Comparison of ENCODE assay signal across 8 cellular contexts in genomic region chr7:31811650-31812461, GRCh38.
DNase-seq lines count a peak whose midpoint lies in the region; ATAC-seq, FAIRE-seq and TF ChIP-seq lines count a peak whose summit lies in the region.

No MANE protein-coding gene starts in this region.

- FAIRE-seq in D721Med (lab: Jason Lieb, UNC) = no peak

- H3K36me3 Mint-ChIP-seq in activated T-cell treated with anti-CD3 and anti-CD28 coated beads, Interleukin-2, amount 50 U/mL, for 72 hours (ENCODE audit: insufficient read depth in 2 of 2) = no peaks in the 10 kb centered on the region
- no peaks in the 10 kb centered on the region for H3K36me3 Mint-ChIP-seq in WTC11

- no peak overlapping the region for H3K27ac Mint-ChIP-seq in activated T-cell treated with anti-CD3 and anti-CD28 coated beads, Interleukin-2, amount 50 U/mL, for 72 hours
- no peak overlapping the region for H3K27ac Mint-ChIP-seq in WTC11

- CTCF ChIA-PET in WTC11 (lab: Charles Lee) = interaction anchor here (0.5 to 1.3 kb wide), 2 partner anchors 352 to 481 kb away, joined by 3 to 4 read pairs; no protein-coding TSS in a partner anchor

- no peaks in the 10 kb centered on the region for H3K4me1 ChIP-seq in foreskin keratinocyte

- no peak overlapping the region for H3K27ac ChIP-seq in foreskin keratinocyte

- no peaks in the 10 kb centered on the region for H3K4me1 Mint-ChIP-seq in activated T-cell treated with anti-CD3 and anti-CD28 coated beads, Interleukin-2, amount 50 U/mL, for 72 hours (ENCODE audit: low read depth)
- no peaks in the 10 kb centered on the region for H3K4me1 Mint-ChIP-seq in WTC11

- no peaks in the 10 kb centered on the region for H3K27me3 ChIP-seq in foreskin keratinocyte

- peaks cover 0 to 6% of the 10 kb centered on the region in 2 donors for H3K9me3 Mint-ChIP-seq in activated T-cell treated with anti-CD3 and anti-CD28 coated beads, Interleukin-2, amount 50 U/mL, for 72 hours
- no peaks in the 10 kb centered on the region for H3K9me3 Mint-ChIP-seq in WTC11

- ATAC-seq in GM19452 (IDR thresholded peaks at IDR 0.05; ENCODE audit: unreplicated experiment) (peak; percentile 79), foreskin keratinocyte (peak; percentile 75), WTC11 (no peak)
- ATAC-seq in activated T-cell treated with anti-CD3 and anti-CD28 coated beads, Interleukin-2, amount 50 U/mL, for 72 hours (replicated peaks in 1 of 2) = no peak

- DNase-seq in A172 (ENCODE audit: low spot score) (peak; percentile 50), KG1 (lab: John Stamatoyannopoulos, UW) (peak; percentile 85), foreskin keratinocyte (peak; percentile 39 to 45), D721Med (ENCODE audit: insufficient read length, low spot score) (no peak), WTC11 (ENCODE audit: low spot score) (no peak), NCI-H446 (lab: John Stamatoyannopoulos, UW) (no peak)
- no peak for DNase-seq in activated T-cell treated with anti-CD3 and anti-CD28 coated beads, Interleukin-2, amount 50 U/mL, for 72 hours

- TF ChIP-seq CTCF in foreskin keratinocyte (conservative IDR thresholded peaks at IDR 0.05) (no peak), D721Med (IDR thresholded peaks at IDR 0.05; ENCODE audit: insufficient read depth, missing control alignments) (no peak), WTC11 (IDR thresholded peaks at IDR 0.05) (no peak)

- no peaks in the 10 kb centered on the region for H3K27me3 Mint-ChIP-seq in activated T-cell treated with anti-CD3 and anti-CD28 coated beads, Interleukin-2, amount 50 U/mL, for 72 hours (ENCODE audit: low read depth)
- H3K27me3 Mint-ChIP-seq in WTC11 (ENCODE audit: low read depth) = peaks cover 23% of the 10 kb centered on the region

- H3K4me3 Mint-ChIP-seq in activated T-cell treated with anti-CD3 and anti-CD28 coated beads, Interleukin-2, amount 50 U/mL, for 72 hours = no peak overlapping the region
- H3K4me3 Mint-ChIP-seq in WTC11 = no peak overlapping the region

- POLR2A ChIA-PET in WTC11 (lab: Charles Lee) = no interaction called here

TF ChIP-seq in WTC11, 78 proteins besides CTCF, POLR2A, EP300 and RAD21:
- TF ChIP-seq, protein P1, sequence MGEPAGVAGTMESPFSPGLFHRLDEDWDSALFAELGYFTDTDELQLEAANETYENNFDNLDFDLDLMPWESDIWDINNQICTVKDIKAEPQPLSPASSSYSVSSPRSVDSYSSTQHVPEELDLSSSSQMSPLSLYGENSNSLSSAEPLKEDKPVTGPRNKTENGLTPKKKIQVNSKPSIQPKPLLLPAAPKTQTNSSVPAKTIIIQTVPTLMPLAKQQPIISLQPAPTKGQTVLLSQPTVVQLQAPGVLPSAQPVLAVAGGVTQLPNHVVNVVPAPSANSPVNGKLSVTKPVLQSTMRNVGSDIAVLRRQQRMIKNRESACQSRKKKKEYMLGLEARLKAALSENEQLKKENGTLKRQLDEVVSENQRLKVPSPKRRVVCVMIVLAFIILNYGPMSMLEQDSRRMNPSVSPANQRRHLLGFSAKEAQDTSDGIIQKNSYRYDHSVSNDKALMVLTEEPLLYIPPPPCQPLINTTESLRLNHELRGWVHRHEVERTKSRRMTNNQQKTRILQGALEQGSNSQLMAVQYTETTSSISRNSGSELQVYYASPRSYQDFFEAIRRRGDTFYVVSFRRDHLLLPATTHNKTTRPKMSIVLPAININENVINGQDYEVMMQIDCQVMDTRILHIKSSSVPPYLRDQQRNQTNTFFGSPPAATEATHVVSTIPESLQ (CRISPR knock-in tag; IDR thresholded peaks at IDR 0.05) = no peak
- no peak for TF ChIP-seq HMGA2 (CRISPR knock-in tag; IDR thresholded peaks at IDR 0.05)
- TF ChIP-seq, protein P2, sequence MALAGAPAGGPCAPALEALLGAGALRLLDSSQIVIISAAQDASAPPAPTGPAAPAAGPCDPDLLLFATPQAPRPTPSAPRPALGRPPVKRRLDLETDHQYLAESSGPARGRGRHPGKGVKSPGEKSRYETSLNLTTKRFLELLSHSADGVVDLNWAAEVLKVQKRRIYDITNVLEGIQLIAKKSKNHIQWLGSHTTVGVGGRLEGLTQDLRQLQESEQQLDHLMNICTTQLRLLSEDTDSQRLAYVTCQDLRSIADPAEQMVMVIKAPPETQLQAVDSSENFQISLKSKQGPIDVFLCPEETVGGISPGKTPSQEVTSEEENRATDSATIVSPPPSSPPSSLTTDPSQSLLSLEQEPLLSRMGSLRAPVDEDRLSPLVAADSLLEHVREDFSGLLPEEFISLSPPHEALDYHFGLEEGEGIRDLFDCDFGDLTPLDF (CRISPR knock-in tag; IDR thresholded peaks at IDR 0.05) = no peak
- no peak for TF ChIP-seq TEAD1 (CRISPR knock-in tag; IDR thresholded peaks at IDR 0.05)
- no peak for TF ChIP-seq SMAD3 (CRISPR knock-in tag; IDR thresholded peaks at IDR 0.05; ENCODE audit: borderline replicate concordance)
- TF ChIP-seq, protein P3, sequence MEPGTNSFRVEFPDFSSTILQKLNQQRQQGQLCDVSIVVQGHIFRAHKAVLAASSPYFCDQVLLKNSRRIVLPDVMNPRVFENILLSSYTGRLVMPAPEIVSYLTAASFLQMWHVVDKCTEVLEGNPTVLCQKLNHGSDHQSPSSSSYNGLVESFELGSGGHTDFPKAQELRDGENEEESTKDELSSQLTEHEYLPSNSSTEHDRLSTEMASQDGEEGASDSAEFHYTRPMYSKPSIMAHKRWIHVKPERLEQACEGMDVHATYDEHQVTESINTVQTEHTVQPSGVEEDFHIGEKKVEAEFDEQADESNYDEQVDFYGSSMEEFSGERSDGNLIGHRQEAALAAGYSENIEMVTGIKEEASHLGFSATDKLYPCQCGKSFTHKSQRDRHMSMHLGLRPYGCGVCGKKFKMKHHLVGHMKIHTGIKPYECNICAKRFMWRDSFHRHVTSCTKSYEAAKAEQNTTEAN (CRISPR knock-in tag; IDR thresholded peaks at IDR 0.05) = no peak
- TF ChIP-seq JUN (CRISPR knock-in tag; IDR thresholded peaks at IDR 0.05) = no peak
- TF ChIP-seq, protein P4, sequence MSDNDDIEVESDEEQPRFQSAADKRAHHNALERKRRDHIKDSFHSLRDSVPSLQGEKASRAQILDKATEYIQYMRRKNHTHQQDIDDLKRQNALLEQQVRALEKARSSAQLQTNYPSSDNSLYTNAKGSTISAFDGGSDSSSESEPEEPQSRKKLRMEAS (CRISPR knock-in tag; IDR thresholded peaks at IDR 0.05) = no peak

Comparison
In these comparisons a context has a peak if more than half of its experiments do, and no peak if none do; other contexts are left out.
1. DNase-seq: peak in A172 (single experiment), KG1 (single experiment) and foreskin keratinocyte (2 of 2); none in activated T-cell treated with anti-CD3 and anti-CD28 coated beads, Interleukin-2, amount 50 U/mL, for 72 hours (0 of 2), D721Med (single experiment), WTC11 (single experiment) and NCI-H446 (0 of 2).
2. ATAC-seq: peak in GM19452 (single experiment) and foreskin keratinocyte (single experiment); none in activated T-cell treated with anti-CD3 and anti-CD28 coated beads, Interleukin-2, amount 50 U/mL, for 72 hours (0 of 2) and WTC11 (single experiment).